15 cellular contexts compared by ENCODE assay signal in genomic region chr12:52669941-52670340, GRCh38. TPM values are rescaled to one million over a fixed set of nuclear protein-coding genes. Genes with fewer than 3 reads are reported as not detected.
"Had no signal": no experiment of that assay in that cellular context is flagged by ENCODE, and none has a peak within 500 bp of the region (broad histone marks: within the 10 kb centered on the region; RNA-seq: fewer than 3 reads in every experiment).

No MANE protein-coding gene starts in this region.

RNA-seq across cellular contexts. Expression of gene KRT1, which starts 10.3 kb away (rescaled TPM):
- total RNA-seq: activated B cell treated with CpG ODN at 0.5 μM for 24 hours; activated CD4-positive, alpha-beta memory T cell treated with anti-CD3 and anti-CD28 coated beads for 36 hours; activated CD4-positive, alpha-beta T cell treated with anti-CD3 and anti-CD28 coated beads for 36 hours; activated CD4-positive, alpha-beta T cell treated with anti-CD3 and anti-CD28 coated beads, Interleukin-2, amount 10 ng/mL, durations not matched to agents 24 days and 14 days; activated CD8-positive, alpha-beta memory T cell treated with anti-CD3 and anti-CD28 coated beads for 36 hours; activated CD8-positive, alpha-beta memory T cell treated with anti-CD3 and anti-CD28 coated beads, Interleukin-2, amount 10 ng/mL, durations not matched to agents 7 days and 5 days; activated CD8-positive, alpha-beta T cell treated with anti-CD3 and anti-CD28 coated beads for 36 hours; activated CD8-positive, alpha-beta T cell treated with anti-CD3 and anti-CD28 coated beads, Interleukin-2, amount 10 ng/mL, durations not matched to agents 7 days and 5 days; WTC11 had no signal

RNA-seq across cellular contexts. Expression of gene KRT2, which starts 17.9 kb away (rescaled TPM):
- total RNA-seq: activated B cell treated with CpG ODN at 0.5 μM for 24 hours; activated CD4-positive, alpha-beta memory T cell treated with anti-CD3 and anti-CD28 coated beads for 36 hours; activated CD4-positive, alpha-beta memory T cell treated with anti-CD3 and anti-CD28 coated beads, Interleukin-2, amount 10 ng/mL, durations not matched to agents 7 days and 5 days; activated CD4-positive, alpha-beta T cell treated with anti-CD3 and anti-CD28 coated beads for 36 hours; activated CD4-positive, alpha-beta T cell treated with anti-CD3 and anti-CD28 coated beads, Interleukin-2, amount 10 ng/mL, durations not matched to agents 24 days and 14 days; activated CD8-positive, alpha-beta memory T cell treated with anti-CD3 and anti-CD28 coated beads for 36 hours; activated CD8-positive, alpha-beta memory T cell treated with anti-CD3 and anti-CD28 coated beads, Interleukin-2, amount 10 ng/mL, durations not matched to agents 7 days and 5 days; activated CD8-positive, alpha-beta T cell treated with anti-CD3 and anti-CD28 coated beads for 36 hours; T-helper 17 cell; WTC11 had no signal

RNA-seq across cellular contexts. Expression of gene KRT77, which starts 33.4 kb away (rescaled TPM):
- total RNA-seq: activated B cell treated with CpG ODN at 0.5 μM for 24 hours; activated CD4-positive, alpha-beta memory T cell treated with anti-CD3 and anti-CD28 coated beads for 36 hours; activated CD4-positive, alpha-beta memory T cell treated with anti-CD3 and anti-CD28 coated beads, Interleukin-2, amount 10 ng/mL, durations not matched to agents 7 days and 5 days; activated CD4-positive, alpha-beta T cell treated with anti-CD3 and anti-CD28 coated beads for 36 hours; activated CD4-positive, alpha-beta T cell treated with anti-CD3 and anti-CD28 coated beads, Interleukin-2, amount 10 ng/mL, durations not matched to agents 24 days and 14 days; activated CD4-positive, alpha-beta T cell treated with anti-CD3 and anti-CD28 coated beads, Interleukin-2, amount 10 ng/mL, durations not matched to agents 7 days and 5 days; activated CD8-positive, alpha-beta memory T cell treated with anti-CD3 and anti-CD28 coated beads for 36 hours; activated CD8-positive, alpha-beta memory T cell treated with anti-CD3 and anti-CD28 coated beads, Interleukin-2, amount 10 ng/mL, durations not matched to agents 7 days and 5 days; activated CD8-positive, alpha-beta T cell treated with anti-CD3 and anti-CD28 coated beads for 36 hours; activated CD8-positive, alpha-beta T cell treated with anti-CD3 and anti-CD28 coated beads, Interleukin-2, amount 10 ng/mL, durations not matched to agents 7 days and 5 days; T-cell; T-helper 1 cell treated with Interleukin-12 subunit alpha and Interleukin-12 subunit beta and Interleukin-4 antibody, amounts not matched to agents 30 ng/mL and 1 ng/mL, for 36 hours; T-helper 17 cell; T-helper 2 cell treated with Interferon-gamma antibody and Interleukin-4, amounts not matched to agents 100 ng/mL and 5 ng/mL, for 36 hours; WTC11 had no signal

RNA-seq across cellular contexts. Expression of gene KRT73, which starts 51.6 kb away (rescaled TPM):
- total RNA-seq: activated B cell treated with CpG ODN at 0.5 μM for 24 hours; activated CD4-positive, alpha-beta memory T cell treated with anti-CD3 and anti-CD28 coated beads, Interleukin-2, amount 10 ng/mL, durations not matched to agents 7 days and 5 days; activated CD4-positive, alpha-beta T cell treated with anti-CD3 and anti-CD28 coated beads, Interleukin-2, amount 10 ng/mL, durations not matched to agents 24 days and 14 days; activated CD8-positive, alpha-beta memory T cell treated with anti-CD3 and anti-CD28 coated beads for 36 hours; activated CD8-positive, alpha-beta memory T cell treated with anti-CD3 and anti-CD28 coated beads, Interleukin-2, amount 10 ng/mL, durations not matched to agents 7 days and 5 days; WTC11 had no signal
